In the genomic region with DNA sequence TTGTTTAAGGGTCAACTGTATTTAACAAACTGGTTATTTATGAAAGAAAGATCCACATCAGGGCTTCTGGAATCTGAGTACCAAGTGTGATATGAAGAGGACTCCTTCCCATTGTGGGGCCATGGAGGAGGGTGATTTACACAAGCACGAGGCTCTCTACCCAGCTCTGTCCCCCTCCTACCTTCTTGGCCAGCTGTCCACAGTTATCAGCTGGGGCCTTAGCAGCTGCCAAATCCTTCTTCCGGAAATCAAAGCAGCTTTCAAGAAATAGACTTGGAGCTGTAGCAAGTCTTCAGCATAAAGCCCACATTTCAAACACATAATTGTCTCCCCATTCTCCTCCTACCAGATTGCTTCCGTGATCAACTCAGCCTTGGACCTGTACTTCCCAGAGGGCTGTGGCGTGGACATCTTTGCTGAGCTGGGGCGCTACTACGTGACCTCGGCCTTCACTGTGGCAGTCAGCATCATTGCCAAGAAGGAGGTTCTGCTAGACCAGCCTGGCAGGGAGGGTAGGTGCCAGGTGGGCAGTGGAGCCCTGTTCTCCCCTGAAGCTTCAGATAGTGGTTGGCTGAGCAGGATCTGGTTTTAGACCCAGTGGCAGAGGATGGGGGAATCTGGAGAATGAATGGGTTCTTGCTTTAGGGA, we compare ENCODE assay signal across 17 cellular contexts. TPM values are rescaled to one million over a fixed set of nuclear protein-coding genes. Genes with fewer than 3 reads are reported as not detected.
A peak's percentile ranks its signal among the peaks of the same experiment; 100 is the strongest.
DNase-seq lines count a peak whose midpoint lies in the region; ATAC-seq and TF ChIP-seq lines count a peak whose summit lies in the region.
"Had no signal": no experiment of that assay in that cellular context is flagged by ENCODE, and none has a peak within 500 bp of the region (broad histone marks: within the 10 kb centered on the region; RNA-seq: fewer than 3 reads in every experiment).

No MANE protein-coding gene starts in this region.

- H3K4me1 Mint-ChIP-seq in type B pancreatic cell (ENCODE audit: unreplicated experiment): peaks cover 5% of the 10 kb centered on the region

- WGBS in heart left ventricle, 4 donors: 47 to 63% (median 55%) methylated on average over 7 of the region's 7 CpGs

- no peak overlapping the region for H3K4me3 ChIP-seq in heart left ventricle
- H3K4me3 ChIP-seq in adipocyte (ENCODE audit: low read length): no peak overlapping the region
- H3K4me3 ChIP-seq: tibial artery had no signal

- peaks cover 0 to 26% (median 0%) of the 10 kb centered on the region in 9 donors for H3K36me3 ChIP-seq in heart left ventricle
- H3K36me3 ChIP-seq in adipocyte (ENCODE audit: control insufficient read depth, insufficient read depth, low read length, severe bottlenecking): peaks cover 6% of the 10 kb centered on the region

- ATAC-seq in heart left ventricle (peak in 3 of 4 donors; percentile 27 to 58 (median 27)), GM19467 (IDR thresholded peaks at IDR 0.05; ENCODE audit: unreplicated experiment) (no peak), HG03196 (IDR thresholded peaks at IDR 0.05; ENCODE audit: unreplicated experiment) (no peak)
- ATAC-seq: activated CD4-positive, CD25-positive, alpha-beta regulatory T cell treated with anti-CD3 and anti-CD28 coated beads, Interleukin-2, amount 50 U/mL, for 24 hours; left colon; Panc1 had no signal

- H3K9ac ChIP-seq in adipocyte (ENCODE audit: low read length): no peak overlapping the region

- no peak overlapping the region for H3K27ac Mint-ChIP-seq in type B pancreatic cell

- no peaks in the 10 kb centered on the region for H3K27me3 ChIP-seq in heart left ventricle
- H3K27me3 ChIP-seq in adipocyte (replicated peaks; ENCODE audit: control insufficient read depth, insufficient read depth, low read length): no peaks in the 10 kb centered on the region
- H3K27me3 ChIP-seq: tibial artery had no signal

- intact Hi-C loops in heart left ventricle (cut with DNase I) (loop anchor here in 5 of 10 donors (5.0 to 10.0 kb wide), 5 partner anchors 268 to 378 kb away; a partner anchor contains a TSS), cardiac septum (cut with DNase I) (loop anchor here (10.0 kb wide), 1 partner anchor 518 kb away; no protein-coding TSS in a partner anchor)

- no peak for TF ChIP-seq POLR2A in heart left ventricle (IDR thresholded peaks at IDR 0.05)

- H3K27ac ChIP-seq in heart left ventricle: peak overlapping the region in 2 of 12 donors; percentile 37 to 42
- H3K27ac ChIP-seq: tibial artery had no signal

- no peaks in the 10 kb centered on the region for H3K9me3 Mint-ChIP-seq in type B pancreatic cell

- DNase-seq in heart left ventricle: no peak
- DNase-seq in cardiac septum (ENCODE audit: low spot score): no peak
- peak; percentile 36 for DNase-seq in adipocyte (ENCODE audit: low read depth)
- DNase-seq in iPS-NIHi11 (ENCODE audit: low spot score): peak; percentile 0
- DNase-seq in type B pancreatic cell (ENCODE audit: extremely low spot score, unreplicated experiment): peak; percentile 24
- DNase-seq in occipital lobe (lab: John Stamatoyannopoulos, UW): no peak
- DNase-seq: left colon; NCI-H187; NCI-H510A; stimulated activated CD4-positive, alpha-beta T cell treated with anti-CD3 and anti-CD28 coated beads, Interleukin-2, amount 100 ng/mL, for 24 hours; stimulated activated CD8-positive, alpha-beta memory T cell treated with anti-CD3 and anti-CD28 coated beads, Interleukin-4, amount 100 ng/mL, for 48 hours; SW 1271; tibial artery had no signal

- peaks cover 6% of the 10 kb centered on the region for H3K36me3 Mint-ChIP-seq in type B pancreatic cell

- H3K4me3 Mint-ChIP-seq in type B pancreatic cell: no peak overlapping the region

- H3K9me3 ChIP-seq in heart left ventricle: no peaks in the 10 kb centered on the region
- H3K9me3 ChIP-seq in adipocyte (ENCODE audit: control insufficient read depth, low read length): no peaks in the 10 kb centered on the region
- H3K9me3 ChIP-seq: tibial artery had no signal

- TF ChIP-seq CTCF in heart left ventricle (IDR thresholded peaks at IDR 0.05) (no peak), type B pancreatic cell (conservative IDR thresholded peaks at IDR 0.05) (no peak)

- H3K4me1 ChIP-seq in heart left ventricle (peaks cover 0 to 46% (median 6%) of the 10 kb centered on the region in 12 donors), adipocyte (ENCODE audit: control insufficient read depth, insufficient read depth, low read length) (peaks cover 34% of the 10 kb centered on the region)

- H3K27me3 Mint-ChIP-seq in type B pancreatic cell: no peaks in the 10 kb centered on the region

RNA-seq across cellular contexts. Expression of a gene that starts 15.5 kb away (rescaled TPM):
- total RNA-seq in heart left ventricle (1 to 10 TPM; 1.4 to 5.4 (median 3.1) TPM), cardiac septum (5.8 TPM), type B pancreatic cell (ENCODE audit: low replicate concordance) (5.1 and 8.9 TPM in 2 replicates), occipital lobe (25.4 TPM)
- 1 to 10 TPM; 1.3 to 1.4 TPM for polyA plus RNA-seq in heart left ventricle

RNA-seq across cellular contexts. Expression of a gene that starts 59.8 kb away (rescaled TPM):
- total RNA-seq in heart left ventricle (100 to 1,000 TPM; 101 to 189 (median 120) TPM), cardiac septum (99.8 TPM), type B pancreatic cell (ENCODE audit: low replicate concordance) (138 and 140 TPM in 2 replicates), occipital lobe (46.9 TPM)
- polyA plus RNA-seq in heart left ventricle: 100 to 1,000 TPM; 153 to 292 TPM

Comparison
In these comparisons a context has a peak if more than half of its experiments do, and no peak if none do; other contexts are left out.
1. ATAC-seq: peak in heart left ventricle (3 of 4); none in GM19467 (single experiment) and HG03196 (single experiment).
2. DNase-seq: peak in adipocyte (single experiment), iPS-NIHi11 (single experiment) and type B pancreatic cell (single experiment); none in heart left ventricle (0 of 5), cardiac septum (single experiment) and occipital lobe (single experiment).